ENCODE assay signal across 1 cellular context in genomic region chr12:7117670-7118069, GRCh38.
TF ChIP-seq lines count a peak whose summit lies in the region.

No MANE protein-coding gene starts in this region.

TF ChIP-seq in HepG2, 621 proteins besides CTCF, POLR2A, EP300 and RAD21:
- TF ChIP-seq HOXA3 (CRISPR knock-in tag; IDR thresholded peaks at IDR 0.05) (0 out of 2 replicates have a peak, but pooled peaks have one; percentile 9), FOXC1 (CRISPR knock-in tag; IDR thresholded peaks at IDR 0.05; ENCODE audit: borderline replicate concordance) (no peak), HNF4A (CRISPR knock-in tag; IDR thresholded peaks at IDR 0.05) (peak; percentile 42)
TF ChIP-seq in HepG2: peak in this region for 2.
